Comparison of ENCODE assay signal across 8 cellular contexts in genomic region chr6:3229566-3230274, GRCh38. TPM values are rescaled to one million over a fixed set of nuclear protein-coding genes. Genes with fewer than 3 reads are reported as not detected.
DNase-seq lines count a peak whose midpoint lies in the region; ATAC-seq and TF ChIP-seq lines count a peak whose summit lies in the region.

No MANE protein-coding gene starts in this region.

- H3K4me3 ChIP-seq in fibroblast of the aortic adventitia (ENCODE audit: low read depth, low read length), result no peak overlapping the region

- H3K36me3 Mint-ChIP-seq in stimulated activated naive B cell treated with anti-CD40 and anti-IgM and Interleukin-4, amounts not matched to agents 10 μg/mL and 1 μg/mL and 100 μg/mL, for 72 hours, result no peaks in the 10 kb centered on the region

- H3K27me3 Mint-ChIP-seq in stimulated activated naive B cell treated with anti-CD40 and anti-IgM and Interleukin-4, amounts not matched to agents 10 μg/mL and 1 μg/mL and 100 μg/mL, for 72 hours, result peaks cover 75 to 91% of the 10 kb centered on the region in 2 donors

- H3K27ac Mint-ChIP-seq in stimulated activated naive B cell treated with anti-CD40 and anti-IgM and Interleukin-4, amounts not matched to agents 10 μg/mL and 1 μg/mL and 100 μg/mL, for 72 hours, result peak overlapping the region; percentile 95

- DNase-seq in stimulated activated CD4-positive, alpha-beta T cell treated with anti-CD3 and anti-CD28 coated beads, Interleukin-4, amount 100 ng/mL, for 1 hour, result peak; percentile 27
- DNase-seq in stimulated activated CD4-positive, alpha-beta T cell treated with anti-CD3 and anti-CD28 coated beads, Interleukin-12 subunit alpha, Interleukin-12 subunit beta, amount 100 ng/mL, for 4 hours, result no peak
- peak; percentile 60 for DNase-seq in SHP77 treated with DMSO at 0.1 percent for 48 hours (lab: John Stamatoyannopoulos, UW)
- peak; percentile 19 for DNase-seq in fibroblast of the aortic adventitia (ENCODE audit: low read depth)
- DNase-seq in stimulated activated naive B cell treated with anti-CD40 and anti-IgM and Interleukin-4, amounts not matched to agents 10 μg/mL and 1 μg/mL and 100 μg/mL, for 72 hours, result no peak
- no peak for DNase-seq in HT-29 (ENCODE audit: low spot score)

- H3K9me3 Mint-ChIP-seq in stimulated activated naive B cell treated with anti-CD40 and anti-IgM and Interleukin-4, amounts not matched to agents 10 μg/mL and 1 μg/mL and 100 μg/mL, for 72 hours, result no peaks in the 10 kb centered on the region

- H3K4me3 Mint-ChIP-seq in stimulated activated naive B cell treated with anti-CD40 and anti-IgM and Interleukin-4, amounts not matched to agents 10 μg/mL and 1 μg/mL and 100 μg/mL, for 72 hours, result peak overlapping the region; percentile 82 to 89

- TF ChIP-seq CTCF in fibroblast of the aortic adventitia (IDR thresholded peaks at IDR 0.05; ENCODE audit: insufficient read depth, low read length), result no peak

- peaks cover 31 to 61% of the 10 kb centered on the region in 2 donors for H3K4me1 Mint-ChIP-seq in stimulated activated naive B cell treated with anti-CD40 and anti-IgM and Interleukin-4, amounts not matched to agents 10 μg/mL and 1 μg/mL and 100 μg/mL, for 72 hours

- peak; percentile 26 to 47 for ATAC-seq in stimulated activated naive B cell treated with anti-CD40 and anti-IgM and Interleukin-4, amounts not matched to agents 10 μg/mL and 1 μg/mL and 100 μg/mL, for 72 hours (replicated peaks)
- ATAC-seq in GM18909 (IDR thresholded peaks at IDR 0.05; ENCODE audit: poor library complexity, unreplicated experiment), result no peak
- ATAC-seq in HG03565 (IDR thresholded peaks at IDR 0.05; ENCODE audit: unreplicated experiment), result no peak

RNA-seq across cellular contexts. Expression of gene TUBB2B, which starts 2.3 kb away (rescaled TPM):
- total RNA-seq in fibroblast of the aortic adventitia (ENCODE audit: low replicate concordance), result 0.25 and 2.9 TPM in 2 replicates
- 1.7 and 2.5 TPM in 2 replicates for total RNA-seq in HT-29 (2014; rRNA removed; shearing (Covaris generic))

RNA-seq across cellular contexts. Expression of gene PSMG4, which starts 29.0 kb away (rescaled TPM):
- total RNA-seq in fibroblast of the aortic adventitia (ENCODE audit: low replicate concordance), result 11.9 and 15.4 TPM in 2 replicates
- 142 and 145 TPM in 2 replicates for total RNA-seq in HT-29 (2014; rRNA removed; shearing (Covaris generic))

Comparison
In these comparisons a context has a peak if more than half of its experiments do, and no peak if none do; other contexts are left out.
1. DNase-seq: peak in stimulated activated CD4-positive, alpha-beta T cell treated with anti-CD3 and anti-CD28 coated beads, Interleukin-4, amount 100 ng/mL, for 1 hour (single experiment), SHP77 treated with DMSO at 0.1 percent for 48 hours (single experiment) and fibroblast of the aortic adventitia (single experiment); none in stimulated activated CD4-positive, alpha-beta T cell treated with anti-CD3 and anti-CD28 coated beads, Interleukin-12 subunit alpha, Interleukin-12 subunit beta, amount 100 ng/mL, for 4 hours (single experiment), stimulated activated naive B cell treated with anti-CD40 and anti-IgM and Interleukin-4, amounts not matched to agents 10 μg/mL and 1 μg/mL and 100 μg/mL, for 72 hours (single experiment) and HT-29 (single experiment).
2. ATAC-seq: peak in stimulated activated naive B cell treated with anti-CD40 and anti-IgM and Interleukin-4, amounts not matched to agents 10 μg/mL and 1 μg/mL and 100 μg/mL, for 72 hours (2 of 2); none in GM18909 (single experiment) and HG03565 (single experiment).